ENCODE assay signal across 10 cellular contexts in genomic region chr7:32515890-32516550, GRCh38. TPM values are rescaled to one million over a fixed set of nuclear protein-coding genes. Genes with fewer than 3 reads are reported as not detected.
A peak's percentile ranks its signal among the peaks of the same experiment; 100 is the strongest.
DNase-seq lines count a peak whose midpoint lies in the region; ATAC-seq and TF ChIP-seq lines count a peak whose summit lies in the region.
"Had no signal": no experiment of that assay in that cellular context is flagged by ENCODE, and none has a peak within 500 bp of the region (broad histone marks: within the 10 kb centered on the region; RNA-seq: fewer than 3 reads in every experiment).

No MANE protein-coding gene starts in this region.

- no peak for TF ChIP-seq POLR2A in upper lobe of left lung (IDR thresholded peaks at IDR 0.05)

- H3K27ac ChIP-seq in HUES48 (ENCODE audit: low read depth, low read length) = peak overlapping the region; percentile 20
- no peak overlapping the region for H3K27ac ChIP-seq in upper lobe of left lung
- H3K27ac ChIP-seq: PC-9, thyroid gland had no signal

- ATAC-seq in GM18502 (IDR thresholded peaks at IDR 0.05; ENCODE audit: poor library complexity, unreplicated experiment) (peak; percentile 95), GM21576 (IDR thresholded peaks at IDR 0.05; ENCODE audit: unreplicated experiment) (peak; percentile 89), upper lobe of left lung (ENCODE audit: low FRiP score in 2 of 2) (no peak)

- H3K36me3 ChIP-seq in HUES48 (ENCODE audit: control insufficient read depth, insufficient read depth, low read length) (peaks cover 20% of the 10 kb centered on the region), upper lobe of left lung (no peaks in the 10 kb centered on the region)
- H3K36me3 ChIP-seq: thyroid gland had no signal

- no peak for TF ChIP-seq EP300 in upper lobe of left lung (IDR thresholded peaks at IDR 0.05)

- WGBS in upper lobe of left lung, 2 donors = 85 to 90% methylated on average over 3 of the region's 3 CpGs

- no peak overlapping the region for H3K9ac ChIP-seq in HUES48 (ENCODE audit: low read depth, low read length)

- H3K4me1 ChIP-seq in HUES48 (ENCODE audit: control insufficient read depth, insufficient read depth, low read length) = peaks cover 17% of the 10 kb centered on the region
- peaks cover 0 to 10% (median 7%) of the 10 kb centered on the region in 4 donors for H3K4me1 ChIP-seq in upper lobe of left lung

- H3K27me3 ChIP-seq in HUES48 (ENCODE audit: control insufficient read depth, insufficient read depth, low read length) (no peaks in the 10 kb centered on the region), upper lobe of left lung (no peaks in the 10 kb centered on the region)
- H3K27me3 ChIP-seq: thyroid gland had no signal

- TF ChIP-seq CTCF in upper lobe of left lung (IDR thresholded peaks at IDR 0.05) = no peak

- no peak overlapping the region for H3K4me3 ChIP-seq in HUES48 (ENCODE audit: low read depth, low read length)
- H3K4me3 ChIP-seq in upper lobe of left lung = no peak overlapping the region
- H3K4me3 ChIP-seq: PC-9, thyroid gland had no signal

- H3K9me3 ChIP-seq in HUES48 (ENCODE audit: control insufficient read depth, insufficient read depth, low read length) (peaks cover 62% of the 10 kb centered on the region), upper lobe of left lung (peaks cover 0 to 4% (median 0%) of the 10 kb centered on the region in 4 donors)
- H3K9me3 ChIP-seq: thyroid gland had no signal

- DNase-seq in iris pigment epithelial cell (ENCODE audit: low read depth) (peak; percentile 40), NCI-H1930 (lab: John Stamatoyannopoulos, UW) (no peak), hippocampal formation (lab: John Stamatoyannopoulos, UW) (no peak), upper lobe of left lung (no peak)
- no peak for DNase-seq in stimulated activated CD4-positive, alpha-beta T cell treated with anti-CD3 and anti-CD28 coated beads, Interleukin-2, amount 100 ng/mL, for 48 hours
- DNase-seq: PC-9 had no signal

RNA-seq across cellular contexts. Expression of gene AVL9, which starts 20.7 kb away (rescaled TPM):
- 10 to 100 TPM; 26.9 to 68.1 (median 37.1) TPM for total RNA-seq in upper lobe of left lung

RNA-seq across cellular contexts. Expression of gene LSM5, which starts 25.8 kb away (rescaled TPM):
- 10 to 100 TPM in 4 of 6 donors, 1 to 10 TPM in 2; 2.1 to 26.4 (median 13.8) TPM for total RNA-seq in upper lobe of left lung

Comparison
In these comparisons a context has a peak if more than half of its experiments do, and no peak if none do; other contexts are left out.
1. ATAC-seq: peak in GM18502 (single experiment) and GM21576 (single experiment); none in upper lobe of left lung (0 of 2).